In genomic region chr2:217611626-217612127, GRCh38 we compare ENCODE assay signal across 3 cellular contexts.
TF ChIP-seq lines count a peak whose summit lies in the region.

No MANE protein-coding gene starts in this region.

TF ChIP-seq in SK-N-SH, 30 proteins besides CTCF, POLR2A, EP300 and RAD21:
- peak; percentile 67; the same call in 1 of the 2 replicates for TF ChIP-seq REST (IDR thresholded peaks at IDR 0.05; ENCODE audit: low read depth, low read length)
- no peak for TF ChIP-seq MXI1 (IDR thresholded peaks at IDR 0.05; ENCODE audit: low read depth, low read length)
- no peak for TF ChIP-seq SMC3 (IDR thresholded peaks at IDR 0.05; ENCODE audit: low read depth, low read length)

TF ChIP-seq in SK-N-SH treated with all-trans-retinoic acid at 6 μM for 48 hours, 23 proteins besides CTCF, POLR2A, EP300 and RAD21 (continued from another document):
- TF ChIP-seq POU6F1 (CRISPR knock-in tag; IDR thresholded peaks at IDR 0.05; ENCODE audit: borderline replicate concordance, low read depth) (no peak), BACH2 (CRISPR knock-in tag; IDR thresholded peaks at IDR 0.05; ENCODE audit: borderline replicate concordance) (no peak), TSHZ2 (CRISPR knock-in tag; IDR thresholded peaks at IDR 0.05) (no peak), ESRRG (CRISPR knock-in tag; IDR thresholded peaks at IDR 0.05) (no peak), CSDC2 (CRISPR knock-in tag; IDR thresholded peaks at IDR 0.05) (no peak), PPARA (CRISPR knock-in tag; IDR thresholded peaks at IDR 0.05; ENCODE audit: borderline replicate concordance) (no peak), TOX (CRISPR knock-in tag; IDR thresholded peaks at IDR 0.05; ENCODE audit: borderline replicate concordance) (no peak), TCF4 (CRISPR knock-in tag; IDR thresholded peaks at IDR 0.05; ENCODE audit: borderline replicate concordance) (no peak), RARB (CRISPR knock-in tag; IDR thresholded peaks at IDR 0.05) (no peak), ZNF565 (CRISPR knock-in tag; conservative IDR thresholded peaks at IDR 0.05; ENCODE audit: low read depth) (no peak), ZNF70 (CRISPR knock-in tag; IDR thresholded peaks at IDR 0.05) (no peak), ZC3H10 (CRISPR knock-in tag; IDR thresholded peaks at IDR 0.05) (no peak)
TF ChIP-seq in SK-N-SH treated with all-trans-retinoic acid at 6 μM for 48 hours: peak in this region for 0.

TF ChIP-seq in PFSK-1, 5 proteins besides CTCF, POLR2A, EP300 and RAD21 (continued from another document):
- no peak for TF ChIP-seq FOXP2 (optimal IDR thresholded peaks at IDR 0.05; ENCODE audit: borderline replicate concordance, extremely low read depth, extremely low read length, insufficient read depth)
